ENCODE assay signal across 1 cellular context in the genomic region with DNA sequence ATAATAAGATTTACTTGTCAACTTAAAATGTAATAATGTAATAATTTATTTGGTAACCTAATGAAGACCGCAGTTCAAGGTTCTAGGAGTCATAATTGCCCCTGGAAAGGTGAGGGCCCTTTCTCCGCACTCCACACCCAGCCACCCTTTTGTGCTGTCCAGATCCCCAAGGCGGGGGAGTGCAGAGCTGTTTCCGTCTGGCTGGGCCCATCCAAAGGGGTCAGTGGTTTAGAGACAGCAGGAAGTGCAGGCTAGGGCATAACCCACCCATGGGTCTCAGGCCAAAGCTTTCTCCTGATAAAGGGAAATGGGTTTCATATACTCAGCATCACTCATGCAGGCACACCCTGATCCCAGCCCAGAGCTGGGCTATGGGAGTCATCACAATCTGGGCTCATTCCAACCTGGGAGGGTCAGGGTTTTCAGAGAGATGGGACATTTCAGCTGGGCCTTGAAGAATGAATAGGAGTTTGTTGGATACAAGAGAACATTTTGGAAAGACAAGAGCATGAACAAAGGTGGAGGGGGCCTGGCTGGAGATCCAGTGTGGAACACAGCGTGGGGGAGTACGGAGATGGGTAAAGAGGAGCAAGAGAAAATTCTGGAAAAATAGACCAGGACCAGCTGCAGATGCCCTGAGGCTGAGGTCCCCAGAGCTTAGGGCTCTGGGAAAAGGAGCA.
TF ChIP-seq lines count a peak whose summit lies in the region.

No MANE protein-coding gene starts in this region.

TF ChIP-seq in SK-N-SH, 30 proteins besides CTCF, POLR2A, EP300 and RAD21 (continued from another document):
- TF ChIP-seq, protein P1, sequence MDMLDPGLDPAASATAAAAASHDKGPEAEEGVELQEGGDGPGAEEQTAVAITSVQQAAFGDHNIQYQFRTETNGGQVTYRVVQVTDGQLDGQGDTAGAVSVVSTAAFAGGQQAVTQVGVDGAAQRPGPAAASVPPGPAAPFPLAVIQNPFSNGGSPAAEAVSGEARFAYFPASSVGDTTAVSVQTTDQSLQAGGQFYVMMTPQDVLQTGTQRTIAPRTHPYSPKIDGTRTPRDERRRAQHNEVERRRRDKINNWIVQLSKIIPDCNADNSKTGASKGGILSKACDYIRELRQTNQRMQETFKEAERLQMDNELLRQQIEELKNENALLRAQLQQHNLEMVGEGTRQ (IDR thresholded peaks at IDR 0.05; ENCODE audit: borderline replicate concordance, low read depth, low read length) = no peak
- TF ChIP-seq TEAD4 (IDR thresholded peaks at IDR 0.05; ENCODE audit: borderline replicate concordance, insufficient read depth) (no peak), GATA2 (CRISPR knock-in tag; IDR thresholded peaks at IDR 0.05) (no peak), NFIC (IDR thresholded peaks at IDR 0.05; ENCODE audit: borderline replicate concordance) (no peak), TAF1 (IDR thresholded peaks at IDR 0.05; ENCODE audit: borderline replicate concordance, low read depth, low read length) (no peak), SIN3A (IDR thresholded peaks at IDR 0.05; ENCODE audit: borderline replicate concordance, low read depth, low read length) (no peak), ELF1 (IDR thresholded peaks at IDR 0.05) (no peak), EZH2phosphoT487 (IDR thresholded peaks at IDR 0.05; ENCODE audit: borderline replicate concordance, low read depth) (no peak), RFX5 (IDR thresholded peaks at IDR 0.05; ENCODE audit: low read length) (no peak)
- TF ChIP-seq, protein P2, sequence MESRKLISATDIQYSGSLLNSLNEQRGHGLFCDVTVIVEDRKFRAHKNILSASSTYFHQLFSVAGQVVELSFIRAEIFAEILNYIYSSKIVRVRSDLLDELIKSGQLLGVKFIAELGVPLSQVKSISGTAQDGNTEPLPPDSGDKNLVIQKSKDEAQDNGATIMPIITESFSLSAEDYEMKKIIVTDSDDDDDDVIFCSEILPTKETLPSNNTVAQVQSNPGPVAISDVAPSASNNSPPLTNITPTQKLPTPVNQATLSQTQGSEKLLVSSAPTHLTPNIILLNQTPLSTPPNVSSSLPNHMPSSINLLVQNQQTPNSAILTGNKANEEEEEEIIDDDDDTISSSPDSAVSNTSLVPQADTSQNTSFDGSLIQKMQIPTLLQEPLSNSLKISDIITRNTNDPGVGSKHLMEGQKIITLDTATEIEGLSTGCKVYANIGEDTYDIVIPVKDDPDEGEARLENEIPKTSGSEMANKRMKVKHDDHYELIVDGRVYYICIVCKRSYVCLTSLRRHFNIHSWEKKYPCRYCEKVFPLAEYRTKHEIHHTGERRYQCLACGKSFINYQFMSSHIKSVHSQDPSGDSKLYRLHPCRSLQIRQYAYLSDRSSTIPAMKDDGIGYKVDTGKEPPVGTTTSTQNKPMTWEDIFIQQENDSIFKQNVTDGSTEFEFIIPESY (IDR thresholded peaks at IDR 0.05; ENCODE audit: borderline replicate concordance, low read depth) = no peak
- TF ChIP-seq, protein P3, sequence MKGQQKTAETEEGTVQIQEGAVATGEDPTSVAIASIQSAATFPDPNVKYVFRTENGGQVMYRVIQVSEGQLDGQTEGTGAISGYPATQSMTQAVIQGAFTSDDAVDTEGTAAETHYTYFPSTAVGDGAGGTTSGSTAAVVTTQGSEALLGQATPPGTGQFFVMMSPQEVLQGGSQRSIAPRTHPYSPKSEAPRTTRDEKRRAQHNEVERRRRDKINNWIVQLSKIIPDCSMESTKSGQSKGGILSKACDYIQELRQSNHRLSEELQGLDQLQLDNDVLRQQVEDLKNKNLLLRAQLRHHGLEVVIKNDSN (IDR thresholded peaks at IDR 0.05; ENCODE audit: borderline replicate concordance, low read depth) = no peak
TF ChIP-seq in SK-N-SH: peak in this region for 0.
